8 cellular contexts compared by ENCODE assay signal in genomic region chrX:10106801-10107200, GRCh38. TPM values are rescaled to one million over a fixed set of nuclear protein-coding genes. Genes with fewer than 3 reads are reported as not detected.
DNase-seq lines count a peak whose midpoint lies in the region; ATAC-seq and TF ChIP-seq lines count a peak whose summit lies in the region.

No MANE protein-coding gene starts in this region.

- H3K27ac Mint-ChIP-seq in central memory CD8-positive, alpha-beta T cell (ENCODE audit: low read depth) = no peak overlapping the region

- no peak for TF ChIP-seq POLR2A in vagina (IDR thresholded peaks at IDR 0.05)

- intact Hi-C loops in left ventricle myocardium inferior (cut with micrococcal nuclease) (no loop called here), vagina (cut with DNase I) (no loop called here)

- peaks cover 69% of the 10 kb centered on the region for H3K4me1 ChIP-seq in left ventricle myocardium inferior
- peaks cover 0 to 21% of the 10 kb centered on the region in 2 donors for H3K4me1 ChIP-seq in right atrium auricular region
- peaks cover 5% of the 10 kb centered on the region for H3K4me1 ChIP-seq in vagina

- H3K27me3 ChIP-seq in left ventricle myocardium inferior (ENCODE audit: low read depth) (no peaks in the 10 kb centered on the region), right atrium auricular region (no peaks in the 10 kb centered on the region), vagina (no peaks in the 10 kb centered on the region), WERI-Rb-1 (ENCODE audit: insufficient read depth, low read depth, severe bottlenecking) (peaks cover 13% of the 10 kb centered on the region)

- no peaks in the 10 kb centered on the region for H3K27me3 Mint-ChIP-seq in central memory CD8-positive, alpha-beta T cell

- no peak for DNase-seq in left ventricle myocardium inferior
- no peak for DNase-seq in right atrium auricular region (ENCODE audit: low spot score)
- DNase-seq in NCI-H2171 (lab: John Stamatoyannopoulos, UW) = peak; percentile 5
- DNase-seq in central memory CD8-positive, alpha-beta T cell (ENCODE audit: low spot score in 2 of 2) = no peak
- DNase-seq in substantia nigra (lab: John Stamatoyannopoulos, UW) = no peak
- no peak for DNase-seq in vagina (ENCODE audit: extremely low spot score in 2 of 2)
- no peak for DNase-seq in WERI-Rb-1

- H3K9me3 Mint-ChIP-seq in central memory CD8-positive, alpha-beta T cell = no peaks in the 10 kb centered on the region

- ATAC-seq in central memory CD8-positive, alpha-beta T cell (replicated peaks; ENCODE audit: extremely low read depth, poor library complexity, severe bottlenecking) = peak; percentile 60
- ATAC-seq in HG02623 (IDR thresholded peaks at IDR 0.05; ENCODE audit: unreplicated experiment) = no peak

- H3K36me3 ChIP-seq in left ventricle myocardium inferior (peaks cover 6% of the 10 kb centered on the region), right atrium auricular region (no peaks in the 10 kb centered on the region), vagina (peaks cover 0 to 5% of the 10 kb centered on the region in 2 donors), WERI-Rb-1 (no peaks in the 10 kb centered on the region)

- no peaks in the 10 kb centered on the region for H3K9me3 ChIP-seq in left ventricle myocardium inferior (replicated peaks)
- H3K9me3 ChIP-seq in right atrium auricular region = no peaks in the 10 kb centered on the region
- no peaks in the 10 kb centered on the region for H3K9me3 ChIP-seq in vagina
- H3K9me3 ChIP-seq in WERI-Rb-1 (ENCODE audit: severe bottlenecking) = no peaks in the 10 kb centered on the region

- TF ChIP-seq CTCF in left ventricle myocardium inferior (IDR thresholded peaks at IDR 0.05; ENCODE audit: borderline replicate concordance) (no peak), right atrium auricular region (IDR thresholded peaks at IDR 0.05) (no peak), vagina (IDR thresholded peaks at IDR 0.05) (no peak), WERI-Rb-1 (IDR thresholded peaks at IDR 0.05; ENCODE audit: low read depth, low read length) (no peak)

- peak overlapping the region; percentile 76 for H3K27ac ChIP-seq in left ventricle myocardium inferior (replicated peaks)
- no peak overlapping the region for H3K27ac ChIP-seq in right atrium auricular region
- no peak overlapping the region for H3K27ac ChIP-seq in substantia nigra (ENCODE audit: low read depth, low read length, poor library complexity, severe bottlenecking)
- H3K27ac ChIP-seq in vagina = no peak overlapping the region
- no peak overlapping the region for H3K27ac ChIP-seq in WERI-Rb-1

- no peak overlapping the region for H3K4me3 Mint-ChIP-seq in central memory CD8-positive, alpha-beta T cell

- H3K36me3 Mint-ChIP-seq in central memory CD8-positive, alpha-beta T cell (ENCODE audit: insufficient read depth) = peaks cover 5% of the 10 kb centered on the region

- H3K4me1 Mint-ChIP-seq in central memory CD8-positive, alpha-beta T cell = peaks cover 20% of the 10 kb centered on the region

- H3K4me3 ChIP-seq in left ventricle myocardium inferior (no peak overlapping the region), right atrium auricular region (no peak overlapping the region), vagina (no peak overlapping the region), WERI-Rb-1 (ENCODE audit: low read depth, low read length) (no peak overlapping the region)

RNA-seq across cellular contexts. Expression of gene CLCN4, which starts 50.0 kb away (rescaled TPM):
- 36.1 TPM for total RNA-seq in left ventricle myocardium inferior
- 10 to 100 TPM; 15.6 to 37.6 TPM for total RNA-seq in right atrium auricular region
- 1.2 TPM for total RNA-seq in vagina
